Comparison of ENCODE assay signal across 9 cellular contexts in the genomic region with DNA sequence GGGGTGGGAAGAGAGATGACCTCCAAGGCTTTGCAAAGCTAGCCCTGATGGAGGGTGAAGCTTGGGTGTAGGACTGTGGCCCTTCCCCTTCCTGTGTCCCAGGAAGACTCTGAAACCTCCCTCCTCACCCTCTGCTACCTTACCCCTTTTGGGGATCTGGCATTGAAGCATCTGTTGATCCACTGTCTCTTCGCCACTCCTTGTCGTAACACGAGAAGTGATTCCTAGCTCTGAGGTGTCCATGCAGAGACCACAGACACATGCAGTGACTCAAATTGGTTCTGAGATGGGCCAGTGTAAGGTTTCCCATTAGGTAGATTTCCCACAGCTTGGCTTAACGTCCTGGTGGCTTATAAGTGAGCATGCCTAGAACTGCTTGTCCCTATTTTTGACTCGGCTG.
DNase-seq lines count a peak whose midpoint lies in the region; ATAC-seq, FAIRE-seq and TF ChIP-seq lines count a peak whose summit lies in the region.
"Had no signal": no experiment of that assay in that cellular context is flagged by ENCODE, and none has a peak within 500 bp of the region (broad histone marks: within the 10 kb centered on the region; RNA-seq: fewer than 3 reads in every experiment).

No MANE protein-coding gene starts in this region.

- no peak for DNase-seq in CD14-positive monocyte (ENCODE audit: low spot score)
- peak in 1 of 3 donors; percentile 48 for DNase-seq in Peyer's patch
- DNase-seq in fibroblast of gingiva (ENCODE audit: low read depth), result peak; percentile 58
- no peak for DNase-seq in prostate gland (ENCODE audit: low spot score)
- no peak for DNase-seq in GM12892 (ENCODE audit: insufficient read length)
- no peak for DNase-seq in SIG-M5 treated with dmso at 0.1 percent for 504 hours (lab: John Stamatoyannopoulos, UW; ENCODE audit: unreplicated experiment)
- DNase-seq in GM12891 (ENCODE audit: insufficient read length, low spot score), result no peak
- DNase-seq: EL had no signal

- H3K9me3 ChIP-seq in Peyer's patch, result no peaks in the 10 kb centered on the region
- no peaks in the 10 kb centered on the region for H3K9me3 ChIP-seq in prostate gland

- peak overlapping the region; percentile 77 to 97 (median 92) for H3K27ac ChIP-seq in Peyer's patch
- H3K27ac ChIP-seq in prostate gland, result peak overlapping the region; percentile 99

- peaks cover 0 to 1% (median 0%) of the 10 kb centered on the region in 3 donors for H3K27me3 Mint-ChIP-seq in CD14-positive monocyte (ENCODE audit: low read depth in 3 of 3)

- peak overlapping the region; percentile 91 to 98 (median 95) for H3K27ac Mint-ChIP-seq in CD14-positive monocyte

- H3K4me3 ChIP-seq in Peyer's patch (no peak overlapping the region), prostate gland (no peak overlapping the region)

- peaks cover 19 to 82% (median 52%) of the 10 kb centered on the region in 4 donors for H3K4me1 ChIP-seq in Peyer's patch
- peaks cover 66% of the 10 kb centered on the region for H3K4me1 ChIP-seq in prostate gland (replicated peaks)

- FAIRE-seq in GM12892 (lab: Jason Lieb, UNC) (no peak), GM12891 (lab: Jason Lieb, UNC) (no peak)

- intact Hi-C loops in CD14-positive monocyte (cut with micrococcal nuclease), result loop anchor here in 1 of 2 donors (5.0 kb wide), 1 partner anchor 84 kb away; no protein-coding TSS in a partner anchor
- intact Hi-C loops in prostate gland (cut with DNase I), result loop anchor here (5.0 kb wide), 2 partner anchors 36 to 99 kb away; no protein-coding TSS in a partner anchor

- TF ChIP-seq POLR2A in Peyer's patch (IDR thresholded peaks at IDR 0.05), result no peak
- no peak for TF ChIP-seq POLR2A in prostate gland (IDR thresholded peaks at IDR 0.05)
- no peak for TF ChIP-seq POLR2A in GM12892 (IDR thresholded peaks at IDR 0.05; ENCODE audit: low read depth, low read length)
- no peak for TF ChIP-seq POLR2A in GM12891 (IDR thresholded peaks at IDR 0.05; ENCODE audit: low read depth, low read length)

- H3K9me3 Mint-ChIP-seq in CD14-positive monocyte, result peaks cover 0 to 5% (median under 1%) of the 10 kb centered on the region in 7 donors

- H3K36me3 ChIP-seq in Peyer's patch (peaks cover 0 to 24% (median 0%) of the 10 kb centered on the region in 3 donors), prostate gland (peaks cover 7% of the 10 kb centered on the region in 2 donors)

- 76% methylated on average over 5 of the region's 5 CpGs for WGBS in prostate gland

- peaks cover 98% of the 10 kb centered on the region for H3K4me1 Mint-ChIP-seq in CD14-positive monocyte

- peaks cover 22 to 30% of the 10 kb centered on the region in 2 donors for H3K36me3 Mint-ChIP-seq in CD14-positive monocyte

- H3K27me3 ChIP-seq in Peyer's patch, result no peaks in the 10 kb centered on the region
- H3K27me3 ChIP-seq in prostate gland (replicated peaks; ENCODE audit: insufficient read depth), result no peaks in the 10 kb centered on the region

- peak overlapping the region; percentile 70 to 85 for H3K4me3 Mint-ChIP-seq in CD14-positive monocyte

- no peak for ATAC-seq in GM21526 (IDR thresholded peaks at IDR 0.05; ENCODE audit: low FRiP score, unreplicated experiment)

- TF ChIP-seq CTCF in CD14-positive monocyte (IDR thresholded peaks at IDR 0.05) (no peak), Peyer's patch (IDR thresholded peaks at IDR 0.05) (no peak), prostate gland (IDR thresholded peaks at IDR 0.05) (no peak)

TF ChIP-seq in GM12891, 5 proteins besides CTCF, POLR2A, EP300 and RAD21:
- no peak for TF ChIP-seq POLR2AphosphoS5 (IDR thresholded peaks at IDR 0.05; ENCODE audit: low read depth, low read length)
- TF ChIP-seq TAF1 (IDR thresholded peaks at IDR 0.05; ENCODE audit: low read depth, low read length), result no peak
- TF ChIP-seq POU2F2 (IDR thresholded peaks at IDR 0.05; ENCODE audit: low read depth, low read length), result no peak
- TF ChIP-seq SPI1 (IDR thresholded peaks at IDR 0.05; ENCODE audit: low read depth, low read length), result no peak
- no peak for TF ChIP-seq PAX5 (IDR thresholded peaks at IDR 0.05; ENCODE audit: insufficient read depth, low read length, severe bottlenecking)
